In the genomic region with DNA sequence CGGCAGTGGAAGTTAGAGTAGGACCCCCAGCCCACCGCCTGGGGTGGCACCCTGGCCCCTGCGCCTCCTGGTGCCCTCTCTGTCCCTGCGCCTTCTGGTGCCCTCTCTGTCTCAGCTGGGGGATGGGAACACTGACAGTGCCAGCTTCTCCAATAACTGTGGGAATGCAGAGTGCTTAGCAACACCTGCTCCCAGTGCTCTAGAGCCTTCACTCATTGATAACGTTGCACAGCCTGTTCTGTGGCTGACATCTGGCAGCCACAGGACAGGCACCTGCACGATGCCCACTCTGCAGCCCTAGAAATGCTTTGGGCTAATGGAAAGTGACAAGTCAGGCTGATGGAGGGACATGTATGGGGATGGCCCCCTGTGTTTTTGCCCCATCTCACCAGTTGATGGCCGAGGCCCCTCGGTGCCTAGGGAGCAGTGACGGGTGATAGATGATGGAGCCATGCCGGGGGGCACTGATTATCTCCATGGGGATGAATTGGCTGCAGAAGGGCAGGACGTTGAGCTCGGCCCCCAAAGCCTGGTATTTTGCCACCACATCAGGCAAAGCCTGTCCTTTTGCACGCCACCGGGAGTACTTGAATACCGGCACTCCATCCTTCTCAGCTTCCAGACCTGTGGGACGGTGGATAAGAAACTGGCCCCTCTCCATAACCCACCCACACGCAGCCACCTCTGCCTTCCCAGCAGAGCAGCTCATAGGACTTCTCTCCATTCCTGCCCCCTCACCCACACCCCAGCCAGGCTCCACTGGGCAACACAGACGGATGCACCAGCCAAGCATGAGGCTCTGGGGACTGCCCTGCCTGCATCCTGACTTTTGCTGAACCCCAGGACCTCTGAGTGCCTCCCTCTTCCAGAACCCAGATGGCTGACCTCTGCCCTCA, we compare ENCODE assay signal across 17 cellular contexts. TPM values are rescaled to one million over a fixed set of nuclear protein-coding genes. Genes with fewer than 3 reads are reported as not detected.
"Had no signal": no experiment of that assay in that cellular context is flagged by ENCODE, and none has a peak within 500 bp of the region (broad histone marks: within the 10 kb centered on the region; RNA-seq: fewer than 3 reads in every experiment).

No MANE protein-coding gene starts in this region.

- H3K4me3 Mint-ChIP-seq: activated CD4-positive, alpha-beta T cell treated with anti-CD3 and anti-CD28 coated beads for 36 hours; activated CD8-positive, alpha-beta T cell treated with anti-CD3 and anti-CD28 coated beads, Interleukin-2, amount 10 ng/mL, durations not matched to agents 7 days and 5 days; activated naive CD4-positive, alpha-beta T cell treated with anti-CD3 and anti-CD28 coated beads, Interleukin-2, amount 10 ng/mL, durations not matched to agents 7 days and 5 days; naive thymus-derived CD8-positive, alpha-beta T cell; stimulated activated naive CD8-positive, alpha-beta T cell treated with anti-CD3 and anti-CD28 coated beads, Interleukin-15, Interleukin-2, amounts not matched to agents 100 ng/mL and 50 ng/mL, for 24 hours; T-cell had no signal

- H3K4me3 ChIP-seq: mucosa of descending colon had no signal

- H3K9me3 Mint-ChIP-seq: activated naive CD4-positive, alpha-beta T cell treated with anti-CD3 and anti-CD28 coated beads, Interleukin-2, amount 10 ng/mL, durations not matched to agents 7 days and 5 days; activated T-helper 2 cell treated with anti-CD3 and anti-CD28 coated beads, Interferon-gamma antibody, Interleukin-2, Interleukin-4, amounts not matched to agents 10 μg/mL and 5 μg/mL and 100 μg/mL, durations not matched to agents 14 hours and 24 hours and 36 hours; naive thymus-derived CD8-positive, alpha-beta T cell; stimulated activated naive CD8-positive, alpha-beta T cell treated with anti-CD3 and anti-CD28 coated beads, Interleukin-15, Interleukin-2, amounts not matched to agents 100 ng/mL and 50 ng/mL, for 24 hours; T-cell had no signal

- DNase-seq: activated CD4-positive, alpha-beta T cell treated with anti-CD3 and anti-CD28 coated beads for 36 hours; activated CD8-positive, alpha-beta T cell treated with anti-CD3 and anti-CD28 coated beads, Interleukin-2, amount 10 ng/mL, durations not matched to agents 7 days and 5 days; activated naive CD4-positive, alpha-beta T cell treated with anti-CD3 and anti-CD28 coated beads, Interleukin-2, amount 10 ng/mL, durations not matched to agents 7 days and 5 days; effector CD8-positive, alpha-beta T cell; left cardiac atrium; mammary epithelial cell; naive thymus-derived CD8-positive, alpha-beta T cell; occipital lobe; stimulated activated CD4-positive, alpha-beta T cell treated with anti-CD3 and anti-CD28 coated beads, Interleukin-15, amount 100 ng/mL, for 24 hours; stimulated activated CD4-positive, alpha-beta T cell treated with anti-CD3 and anti-CD28 coated beads, Interleukin-4, amount 100 ng/mL, for 24 hours; T-cell; T1000; WERI-Rb-1 had no signal

- H3K27ac Mint-ChIP-seq: activated CD8-positive, alpha-beta T cell treated with anti-CD3 and anti-CD28 coated beads, Interleukin-2, amount 10 ng/mL, durations not matched to agents 7 days and 5 days; activated naive CD4-positive, alpha-beta T cell treated with anti-CD3 and anti-CD28 coated beads, Interleukin-2, amount 10 ng/mL, durations not matched to agents 7 days and 5 days; activated T-helper 2 cell treated with anti-CD3 and anti-CD28 coated beads, Interferon-gamma antibody, Interleukin-2, Interleukin-4, amounts not matched to agents 10 μg/mL and 5 μg/mL and 100 μg/mL, durations not matched to agents 14 hours and 24 hours and 36 hours; naive thymus-derived CD8-positive, alpha-beta T cell; stimulated activated naive CD8-positive, alpha-beta T cell treated with anti-CD3 and anti-CD28 coated beads, Interleukin-15, Interleukin-2, amounts not matched to agents 100 ng/mL and 50 ng/mL, for 24 hours; T-cell had no signal

- H3K27ac ChIP-seq: WERI-Rb-1 had no signal

- H3K36me3 ChIP-seq: WERI-Rb-1 had no signal

- H3K36me3 Mint-ChIP-seq: activated naive CD4-positive, alpha-beta T cell treated with anti-CD3 and anti-CD28 coated beads, Interleukin-2, amount 10 ng/mL, durations not matched to agents 7 days and 5 days; naive thymus-derived CD8-positive, alpha-beta T cell; T-cell had no signal

- H3K4me1 Mint-ChIP-seq: activated CD4-positive, alpha-beta T cell treated with anti-CD3 and anti-CD28 coated beads for 36 hours; activated naive CD4-positive, alpha-beta T cell treated with anti-CD3 and anti-CD28 coated beads, Interleukin-2, amount 10 ng/mL, durations not matched to agents 7 days and 5 days; T-cell had no signal

- H3K27me3 Mint-ChIP-seq: activated CD4-positive, alpha-beta T cell treated with anti-CD3 and anti-CD28 coated beads for 36 hours; stimulated activated naive CD8-positive, alpha-beta T cell treated with anti-CD3 and anti-CD28 coated beads, Interleukin-15, Interleukin-2, amounts not matched to agents 100 ng/mL and 50 ng/mL, for 24 hours had no signal

- FAIRE-seq: colon had no signal

- H3K9me3 ChIP-seq: mucosa of descending colon had no signal

- ATAC-seq: activated CD4-positive, alpha-beta T cell treated with anti-CD3 and anti-CD28 coated beads for 36 hours; activated CD8-positive, alpha-beta T cell treated with anti-CD3 and anti-CD28 coated beads, Interleukin-2, amount 10 ng/mL, durations not matched to agents 7 days and 5 days; mucosa of descending colon; naive thymus-derived CD8-positive, alpha-beta T cell; T-cell had no signal

RNA-seq across cellular contexts. Expression of gene ALDH1L1, which starts 22.1 kb away (rescaled TPM):
- total RNA-seq: activated CD8-positive, alpha-beta T cell treated with anti-CD3 and anti-CD28 coated beads, Interleukin-2, amount 10 ng/mL, durations not matched to agents 7 days and 5 days; activated T-helper 2 cell treated with anti-CD3 and anti-CD28 coated beads, Interferon-gamma antibody, Interleukin-2, Interleukin-4, amounts not matched to agents 10 μg/mL and 5 μg/mL and 100 μg/mL, durations not matched to agents 14 hours and 24 hours and 36 hours; naive thymus-derived CD8-positive, alpha-beta T cell had no signal
- polyA plus RNA-seq: naive thymus-derived CD8-positive, alpha-beta T cell had no signal
